1 cellular context compared by ENCODE assay signal in genomic region chr4:139669335-139669734, GRCh38.
TF ChIP-seq lines count a peak whose summit lies in the region.

No MANE protein-coding gene starts in this region.

TF ChIP-seq in HepG2, 621 proteins besides CTCF, POLR2A, EP300 and RAD21 (continued from another document):
- TF ChIP-seq FOXP4 (CRISPR knock-in tag; IDR thresholded peaks at IDR 0.05) (no peak), ZNF441 (CRISPR knock-in tag; IDR thresholded peaks at IDR 0.05; ENCODE audit: borderline replicate concordance) (no peak), ZNF556 (CRISPR knock-in tag; IDR thresholded peaks at IDR 0.05; ENCODE audit: borderline replicate concordance) (no peak), HINFP (CRISPR knock-in tag; IDR thresholded peaks at IDR 0.05; ENCODE audit: low read depth) (no peak), TRIM24 (CRISPR knock-in tag; IDR thresholded peaks at IDR 0.05) (no peak), ZNF501 (CRISPR knock-in tag; IDR thresholded peaks at IDR 0.05) (peak; percentile 69; the same call in 1 of the 2 replicates), ZNF496 (CRISPR knock-in tag; IDR thresholded peaks at IDR 0.05; ENCODE audit: insufficient replicate concordance) (no peak), DBP (CRISPR knock-in tag; IDR thresholded peaks at IDR 0.05; ENCODE audit: not compliant biosample characterization) (no peak), MEIS2 (CRISPR knock-in tag; IDR thresholded peaks at IDR 0.05) (no peak), KLF12 (CRISPR knock-in tag; IDR thresholded peaks at IDR 0.05; ENCODE audit: borderline replicate concordance) (no peak), ZNF550 (CRISPR knock-in tag; IDR thresholded peaks at IDR 0.05; ENCODE audit: borderline replicate concordance) (no peak), NAIF1 (CRISPR knock-in tag; IDR thresholded peaks at IDR 0.05; ENCODE audit: borderline replicate concordance) (no peak), ZNF382 (CRISPR knock-in tag; IDR thresholded peaks at IDR 0.05; ENCODE audit: borderline replicate concordance) (no peak)
